In genomic region chr19:14497347-14497921, GRCh38 we compare ENCODE assay signal across 8 cellular contexts. TPM values are rescaled to one million over a fixed set of nuclear protein-coding genes. Genes with fewer than 3 reads are reported as not detected.
A peak's percentile ranks its signal among the peaks of the same experiment; 100 is the strongest.
DNase-seq lines count a peak whose midpoint lies in the region; ATAC-seq, FAIRE-seq and TF ChIP-seq lines count a peak whose summit lies in the region.

No MANE protein-coding gene starts in this region.

- H3K9me3 ChIP-seq in Karpas-422 (ENCODE audit: low read length) (no peaks in the 10 kb centered on the region), endothelial cell of umbilical vein (replicated peaks; ENCODE audit: control insufficient read depth, insufficient read depth, low read length) (no peaks in the 10 kb centered on the region), neural cell (ENCODE audit: low read length) (no peaks in the 10 kb centered on the region)

- peak; percentile 96 for FAIRE-seq in endothelial cell of umbilical vein (lab: Jason Lieb, UNC)

- H3K9me2 ChIP-seq in Karpas-422 (replicated peaks; ENCODE audit: insufficient read depth, low read length), result no peaks in the 10 kb centered on the region
- no peaks in the 10 kb centered on the region for H3K9me2 ChIP-seq in neural cell (ENCODE audit: insufficient read depth, low read length)

- H3K9me1 ChIP-seq in endothelial cell of umbilical vein (replicated peaks; ENCODE audit: control insufficient read depth, extremely low read depth, insufficient read depth, low read length), result no peaks in the 10 kb centered on the region

- DNase-seq in C1 segment of cervical spinal cord (lab: John Stamatoyannopoulos, UW) (peak in 12 of 14 donors; percentile 15 to 81 (median 62)), Karpas-422 (peak; percentile 37), endothelial cell of umbilical vein (ENCODE audit: low read depth, low spot score) (peak; percentile 59), D341Med (ENCODE audit: low spot score) (no peak), SKM-1 (lab: John Stamatoyannopoulos, UW; ENCODE audit: unreplicated experiment) (no peak)
- DNase-seq in activated CD4-positive, CD25-positive, alpha-beta regulatory T cell treated with anti-CD3 and anti-CD28 coated beads, Interleukin-2, amount 50 U/mL, for 72 hours, result no peak

- intact Hi-C loops in endothelial cell of umbilical vein (cut with micrococcal nuclease), result no loop called here

- CTCF ChIA-PET in endothelial cell of umbilical vein (lab: Charles Lee), result interaction anchor here (0.9 to 2.9 kb wide), 7 partner anchors 10 to 64 kb away, joined by 3 to 13 read pairs (median 5); no protein-coding TSS in a partner anchor

- dilution Hi-C loops in endothelial cell of umbilical vein (cut with MboI; ENCODE audit: extremely low pct_ligation_motif_present, low sequenced_read_pairs), result no loop called here

- TF ChIP-seq RAD21 in neural cell (conservative IDR thresholded peaks at IDR 0.05), result no peak

- TF ChIP-seq EP300 in neural cell (conservative IDR thresholded peaks at IDR 0.05; ENCODE audit: poor library complexity, severe bottlenecking), result no peak

- H3K4me1 ChIP-seq in Karpas-422 (ENCODE audit: low read length), result peaks cover 4% of the 10 kb centered on the region
- peaks cover 23% of the 10 kb centered on the region for H3K4me1 ChIP-seq in endothelial cell of umbilical vein (ENCODE audit: control insufficient read depth, extremely low read depth, insufficient read depth, low read length)

- H3K27me3 ChIP-seq in Karpas-422 (ENCODE audit: low read length) (no peaks in the 10 kb centered on the region), endothelial cell of umbilical vein (ENCODE audit: control insufficient read depth in 2 of 2, insufficient read depth in 2 of 2, low read length in 2 of 2) (peaks cover 0 to under 1% of the 10 kb centered on the region in 2 experiments), neural cell (ENCODE audit: insufficient read depth, low read depth, low read length) (no peaks in the 10 kb centered on the region)

- no peak for TF ChIP-seq POLR2A in endothelial cell of umbilical vein (IDR thresholded peaks at IDR 0.05; ENCODE audit: low read depth, low read length)

- no TSS peak for BruUV-seq in endothelial cell of umbilical vein (replicated peaks; lab: Mats Ljungman, UMichigan)

- H3F3A ChIP-seq in neural cell (ENCODE audit: insufficient read depth, low read length, poor library complexity, severe bottlenecking), result no peaks in the 10 kb centered on the region

- POLR2A ChIA-PET in endothelial cell of umbilical vein (lab: Charles Lee), result interaction anchor here (3.0 kb wide), 1 partner anchor 20 kb away, joined by 22 read pairs; the partner anchor contains the start of gene DNAJB1

- H3K9ac ChIP-seq in Karpas-422 (ENCODE audit: low read length) (no peak overlapping the region), endothelial cell of umbilical vein (replicated peaks; ENCODE audit: extremely low read depth, insufficient read depth, low read length) (no peak overlapping the region), neural cell (ENCODE audit: low read length) (peak overlapping the region; percentile 52)

- H4K20me1 ChIP-seq in Karpas-422 (ENCODE audit: insufficient read depth, low read depth, low read length), result no peaks in the 10 kb centered on the region
- no peaks in the 10 kb centered on the region for H4K20me1 ChIP-seq in endothelial cell of umbilical vein (replicated peaks; ENCODE audit: control insufficient read depth, extremely low read depth, insufficient read depth, low read length)
- H4K20me1 ChIP-seq in neural cell (ENCODE audit: insufficient read depth), result no peaks in the 10 kb centered on the region

- H2AFZ ChIP-seq in Karpas-422 (ENCODE audit: low read length) (no peak overlapping the region), endothelial cell of umbilical vein (ENCODE audit: low read depth, low read length) (peak overlapping the region; percentile 56), neural cell (ENCODE audit: low read depth, low read length) (peak overlapping the region; percentile 4)

- TF ChIP-seq CTCF in endothelial cell of umbilical vein (IDR thresholded peaks at IDR 0.05; ENCODE audit: extremely low read depth in 1 of 2, insufficient read depth in 1 of 2, low read depth in 1 of 2, low read length in 2 of 2), result no peak
- no peak for TF ChIP-seq CTCF in neural cell (IDR thresholded peaks at IDR 0.05; ENCODE audit: poor library complexity, severe bottlenecking)

- H3K4me2 ChIP-seq in Karpas-422 (ENCODE audit: low read depth, low read length, poor library complexity, severe bottlenecking) (no peak overlapping the region), endothelial cell of umbilical vein (ENCODE audit: insufficient read depth, low read length) (peak overlapping the region; percentile 6), neural cell (ENCODE audit: low read length) (no peak overlapping the region)

- H3K27ac ChIP-seq in Karpas-422 (ENCODE audit: low read length), result no peak overlapping the region
- no peak overlapping the region for H3K27ac ChIP-seq in endothelial cell of umbilical vein (ENCODE audit: insufficient read depth, low read depth, low read length)
- no peak overlapping the region for H3K27ac ChIP-seq in neural cell (ENCODE audit: low read length)

- no peaks in the 10 kb centered on the region for H3K36me3 ChIP-seq in Karpas-422 (ENCODE audit: insufficient read depth, low read length)
- H3K36me3 ChIP-seq in endothelial cell of umbilical vein (ENCODE audit: control insufficient read depth in 2 of 2, extremely low read depth in 1 of 2, insufficient read depth in 2 of 2, low read length in 2 of 2), result peaks cover 0 to 1% of the 10 kb centered on the region in 2 experiments
- H3K36me3 ChIP-seq in neural cell (ENCODE audit: insufficient read depth, low read length), result no peaks in the 10 kb centered on the region

- no peak for ATAC-seq in GM19351 (IDR thresholded peaks at IDR 0.05; ENCODE audit: unreplicated experiment)

- no peaks in the 10 kb centered on the region for H3K79me2 ChIP-seq in Karpas-422 (ENCODE audit: low read length)
- H3K79me2 ChIP-seq in endothelial cell of umbilical vein (ENCODE audit: control insufficient read depth, insufficient read depth, low read length), result peaks cover 23% of the 10 kb centered on the region
- peaks cover 16% of the 10 kb centered on the region for H3K79me2 ChIP-seq in neural cell (replicated peaks; ENCODE audit: insufficient read depth, low read length)

- no peak overlapping the region for H3K4me3 ChIP-seq in Karpas-422 (ENCODE audit: low read length)
- no peak overlapping the region for H3K4me3 ChIP-seq in endothelial cell of umbilical vein (replicated peaks in 1 of 3; ENCODE audit: insufficient read depth in 1 of 3, low read depth in 1 of 3, low read length in 3 of 3)
- no peak overlapping the region for H3K4me3 ChIP-seq in neural cell (ENCODE audit: low read length)

RNA-seq across cellular contexts. Expression of gene GIPC1, which starts 1.5 kb away (rescaled TPM):
- total RNA-seq in Karpas-422 (2014; rRNA removed; shearing (Covaris generic); ENCODE audit: low replicate concordance), result 1.9 and 4.6 TPM in 2 replicates
- 102 and 108 TPM in 2 replicates for total RNA-seq in endothelial cell of umbilical vein
- polyA plus RNA-seq in endothelial cell of umbilical vein, result 141 and 159 TPM in 2 replicates
- 65.4 and 106 TPM in 2 replicates for polyA plus RNA-seq in endothelial cell of umbilical vein (2011; cell fraction: cytosol; rRNA removed)
- polyA plus RNA-seq in endothelial cell of umbilical vein (2011; cell fraction: nucleus; rRNA removed), result 65.6 and 67.3 TPM in 2 replicates
- 76.4 and 123 TPM in 2 replicates for polyA plus RNA-seq in endothelial cell of umbilical vein (2012)
- 39.1 and 62.3 TPM in 2 replicates for polyA minus RNA-seq in endothelial cell of umbilical vein
- 84.5 TPM for polyA minus RNA-seq in endothelial cell of umbilical vein (2011; cell fraction: cytosol; rRNA and poly(A)+ RNA removed)
- 16.2 and 32.9 TPM in 2 replicates for polyA minus RNA-seq in endothelial cell of umbilical vein (2011; cell fraction: nucleus; rRNA and poly(A)+ RNA removed)
- 128 and 168 TPM in 2 replicates for polyA plus RNA-seq in neural cell
- polyA minus RNA-seq in neural cell, result 59.8 and 67.4 TPM in 2 replicates

RNA-seq across cellular contexts. Expression of gene DNAJB1, which starts 20.8 kb away (rescaled TPM):
- total RNA-seq in Karpas-422 (2014; rRNA removed; shearing (Covaris generic); ENCODE audit: low replicate concordance), result 39.7 and 49.0 TPM in 2 replicates
- total RNA-seq in endothelial cell of umbilical vein, result 55.8 and 58.6 TPM in 2 replicates
- polyA plus RNA-seq in endothelial cell of umbilical vein (49.4 and 59.8 TPM in 2 replicates), neural cell (64.6 and 70.9 TPM in 2 replicates)
- polyA plus RNA-seq in endothelial cell of umbilical vein (2011; cell fraction: cytosol; rRNA removed), result 53.9 and 57.8 TPM in 2 replicates
- 29.2 and 33.8 TPM in 2 replicates for polyA plus RNA-seq in endothelial cell of umbilical vein (2011; cell fraction: nucleus; rRNA removed)
- 54.7 and 65.1 TPM in 2 replicates for polyA plus RNA-seq in endothelial cell of umbilical vein (2012)
- polyA minus RNA-seq in endothelial cell of umbilical vein (44.9 and 48.7 TPM in 2 replicates), neural cell (50.4 and 54.5 TPM in 2 replicates)
- polyA minus RNA-seq in endothelial cell of umbilical vein (2011; cell fraction: cytosol; rRNA and poly(A)+ RNA removed), result 45.8 TPM
- 14.2 and 15.0 TPM in 2 replicates for polyA minus RNA-seq in endothelial cell of umbilical vein (2011; cell fraction: nucleus; rRNA and poly(A)+ RNA removed)

RNA-seq across cellular contexts. Expression of gene PTGER1, which starts 22.3 kb away (rescaled TPM):
- not detected in 2 replicates for total RNA-seq in Karpas-422 (2014; rRNA removed; shearing (Covaris generic); ENCODE audit: low replicate concordance)
- total RNA-seq in endothelial cell of umbilical vein, result 0.40 and 0.53 TPM in 2 replicates
- polyA plus RNA-seq in endothelial cell of umbilical vein (0.21 and 0.48 TPM in 2 replicates), neural cell (not detected in 2 replicates)
- 0.08 and 0.17 TPM in 2 replicates for polyA plus RNA-seq in endothelial cell of umbilical vein (2011; cell fraction: cytosol; rRNA removed)
- polyA plus RNA-seq in endothelial cell of umbilical vein (2011; cell fraction: nucleus; rRNA removed), result 0.13 TPM in 1 of 2 replicates, not detected in the other
- 0.19 TPM in 1 of 2 replicates, not detected in the other for polyA plus RNA-seq in endothelial cell of umbilical vein (2012)
- polyA minus RNA-seq in endothelial cell of umbilical vein (not detected in 2 replicates), neural cell (not detected in 2 replicates)
- polyA minus RNA-seq in endothelial cell of umbilical vein (2011; cell fraction: cytosol; rRNA and poly(A)+ RNA removed), result not detected
- polyA minus RNA-seq in endothelial cell of umbilical vein (2011; cell fraction: nucleus; rRNA and poly(A)+ RNA removed), result not detected in 2 replicates

RNA-seq across cellular contexts. Expression of gene TECR, which starts 32.0 kb away (rescaled TPM):
- total RNA-seq in Karpas-422 (2014; rRNA removed; shearing (Covaris generic); ENCODE audit: low replicate concordance), result 45.1 and 81.4 TPM in 2 replicates
- 109 and 110 TPM in 2 replicates for total RNA-seq in endothelial cell of umbilical vein
- polyA plus RNA-seq in endothelial cell of umbilical vein (193 and 231 TPM in 2 replicates), neural cell (31.4 and 42.4 TPM in 2 replicates)
- 84.4 and 92.2 TPM in 2 replicates for polyA plus RNA-seq in endothelial cell of umbilical vein (2011; cell fraction: cytosol; rRNA removed)
- polyA plus RNA-seq in endothelial cell of umbilical vein (2011; cell fraction: nucleus; rRNA removed), result 86.2 and 88.0 TPM in 2 replicates
- 75.8 and 79.0 TPM in 2 replicates for polyA plus RNA-seq in endothelial cell of umbilical vein (2012)
- polyA minus RNA-seq in endothelial cell of umbilical vein (99.0 and 116 TPM in 2 replicates), neural cell (21.2 and 25.6 TPM in 2 replicates)
- 376 TPM for polyA minus RNA-seq in endothelial cell of umbilical vein (2011; cell fraction: cytosol; rRNA and poly(A)+ RNA removed)
- polyA minus RNA-seq in endothelial cell of umbilical vein (2011; cell fraction: nucleus; rRNA and poly(A)+ RNA removed), result 30.6 and 38.0 TPM in 2 replicates

Comparison
In these comparisons a context has a peak if more than half of its experiments do, and no peak if none do; other contexts are left out.
1. DNase-seq: peak in C1 segment of cervical spinal cord (12 of 14), Karpas-422 (single experiment) and endothelial cell of umbilical vein (single experiment); none in activated CD4-positive, CD25-positive, alpha-beta regulatory T cell treated with anti-CD3 and anti-CD28 coated beads, Interleukin-2, amount 50 U/mL, for 72 hours (single experiment), D341Med (single experiment) and SKM-1 (single experiment).
2. RNA of gene GIPC1, which starts 1.5 kb away (total RNA-seq): 102 to 108 TPM in endothelial cell of umbilical vein; 1.9 to 4.6 TPM in Karpas-422; every median in the first group is over 10 times any median in the second.